Comparison of ENCODE assay signal across 27 cellular contexts in the genomic region with DNA sequence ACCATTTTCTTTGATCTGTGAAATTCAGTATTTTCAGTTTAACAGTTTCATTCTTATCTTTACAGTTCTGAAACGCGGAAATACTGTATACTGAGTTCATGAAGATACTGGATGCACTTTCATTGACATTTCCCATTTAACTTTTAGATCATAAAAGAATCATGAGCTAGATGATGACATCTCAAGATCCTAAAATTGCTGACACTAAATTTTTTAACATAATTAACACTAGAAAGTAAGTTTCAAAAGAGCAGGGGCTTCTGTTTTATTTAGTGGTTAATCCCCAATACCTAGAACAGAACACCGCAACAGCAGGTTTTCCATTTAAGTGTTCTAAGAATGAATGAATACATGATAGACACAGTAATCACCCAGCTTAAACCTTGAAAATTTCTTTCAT.
"Had no signal": no experiment of that assay in that cellular context is flagged by ENCODE, and none has a peak within 500 bp of the region (broad histone marks: within the 10 kb centered on the region; RNA-seq: fewer than 3 reads in every experiment).

No MANE protein-coding gene starts in this region.

- H3K27ac ChIP-seq: neural progenitor cell, ovary, prostate gland, skin epidermis, spleen, suprapubic skin, testis, tibial artery, transverse colon, upper lobe of right lung, uterus had no signal

- H3K36me3 ChIP-seq: neural progenitor cell, ovary, prostate gland, transverse colon, upper lobe of right lung, uterus had no signal

- H3K9me3 ChIP-seq: ovary, prostate gland, spleen, suprapubic skin, testis, tibial artery, transverse colon, upper lobe of right lung, uterus had no signal

- H3K4me1 ChIP-seq: prostate gland, suprapubic skin, testis, upper lobe of right lung, uterus had no signal

- DNase-seq: naive thymus-derived CD4-positive, alpha-beta T cell; natural killer cell; occipital lobe; ovary; right cardiac atrium; spleen; stimulated activated CD4-positive, alpha-beta T cell treated with anti-CD3 and anti-CD28 coated beads, Interleukin-12 subunit alpha, Interleukin-12 subunit beta, amount 100 ng/mL, for 4 hours; stimulated activated CD4-positive, alpha-beta T cell treated with anti-CD3 and anti-CD28 coated beads, Interleukin-1b, Interleukin-23, amount 100 ng/mL, for 48 hours; stimulated activated CD4-positive, alpha-beta T cell treated with anti-CD3 and anti-CD28 coated beads, Interleukin-4, amount 100 ng/mL, for 1 hour; stimulated activated CD4-positive, alpha-beta T cell treated with anti-CD3 and anti-CD28 coated beads, Interleukin-4, amount 100 ng/mL, for 4 hours; stimulated activated CD8-positive, alpha-beta memory T cell treated with anti-CD3 and anti-CD28 coated beads, Interleukin-4, amount 100 ng/mL, for 48 hours; stimulated activated naive CD4-positive, alpha-beta T cell; stimulated activated naive CD8-positive, alpha-beta T cell treated with anti-CD3 and anti-CD28 coated beads, Interleukin-15, amount 100 ng/mL, for 72 hours; stimulated activated naive CD8-positive, alpha-beta T cell treated with anti-CD3 and anti-CD28 coated beads, Interleukin-15, Interleukin-2, amounts not matched to agents 100 U/mL and 50 U/mL, for 24 hours; substantia nigra; testis; tibial artery; transverse colon; upper lobe of right lung; uterus had no signal

- H3K4me2 ChIP-seq: neural progenitor cell, smooth muscle cell had no signal

- H3K9ac ChIP-seq: neural progenitor cell had no signal

- H3K4me3 ChIP-seq: neural progenitor cell, ovary, prostate gland, skin epidermis, smooth muscle cell, spleen, suprapubic skin, testis, tibial artery, transverse colon, upper lobe of right lung, uterus had no signal

- H3K27me3 ChIP-seq: neural progenitor cell, ovary, spleen, suprapubic skin, testis, tibial artery, transverse colon, upper lobe of right lung, uterus had no signal

- H2AFZ ChIP-seq: neural progenitor cell had no signal

- ATAC-seq: naive thymus-derived CD4-positive, alpha-beta T cell; natural killer cell; right cardiac atrium; sciatic nerve; stimulated activated memory B cell treated with anti-CD40 and anti-IgM and Interleukin-4, amounts not matched to agents 10 μg/mL and 1 μg/mL and 100 μg/mL, for 72 hours; stimulated activated naive CD8-positive, alpha-beta T cell treated with anti-CD3 and anti-CD28 coated beads, Interleukin-15, amount 100 ng/mL, for 72 hours; stimulated activated naive CD8-positive, alpha-beta T cell treated with anti-CD3 and anti-CD28 coated beads, Interleukin-15, Interleukin-2, amounts not matched to agents 100 U/mL and 50 U/mL, for 24 hours; upper lobe of right lung had no signal
